In the genomic region with DNA sequence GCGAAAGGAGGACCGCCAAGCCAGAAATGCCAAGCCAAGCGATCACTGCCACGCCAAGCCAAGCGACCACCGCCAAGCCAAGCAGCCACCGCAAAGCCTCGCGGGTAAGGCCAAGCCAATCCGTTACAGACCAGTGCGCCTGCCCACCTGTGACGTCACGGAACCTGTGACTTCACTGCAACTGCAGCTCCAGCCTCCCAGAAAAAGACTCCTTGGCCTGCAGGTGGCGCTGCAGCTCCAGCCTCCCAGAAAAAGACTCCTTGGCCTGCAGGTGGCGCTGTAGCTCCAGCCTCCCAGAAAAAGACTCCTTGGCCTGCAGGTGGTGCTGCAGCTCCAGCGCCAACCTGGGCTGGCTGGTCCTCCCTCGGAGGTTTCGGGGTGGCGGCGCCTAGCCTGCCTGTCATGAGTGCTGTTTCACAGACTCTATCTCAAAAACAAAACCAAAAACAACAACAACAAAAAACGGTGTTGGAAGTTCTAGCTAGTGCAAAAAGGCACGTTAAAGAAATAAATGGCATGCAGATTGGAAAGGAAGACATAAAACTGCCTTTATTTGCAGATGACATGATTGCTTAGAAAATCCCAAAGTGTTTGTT, we compare ENCODE assay signal across 8 cellular contexts. TPM values are rescaled to one million over a fixed set of nuclear protein-coding genes. Genes with fewer than 3 reads are reported as not detected.
DNase-seq lines count a peak whose midpoint lies in the region; ATAC-seq and TF ChIP-seq lines count a peak whose summit lies in the region.
"Not testable (repeated sequence)": the region's sequence is repeated elsewhere in the genome, so short reads cannot be mapped to it uniquely, and the experiment has no call there.

No MANE protein-coding gene starts in this region.

- not testable (repeated sequence) for H3K9me3 ChIP-seq in uterus

- peak; percentile 93 to 98 (median 96) for TF ChIP-seq CTCF in uterus (IDR thresholded peaks at IDR 0.05)

- ATAC-seq in GM18861 (IDR thresholded peaks at IDR 0.05; ENCODE audit: unreplicated experiment) (peak; percentile 70), HG03196 (IDR thresholded peaks at IDR 0.05; ENCODE audit: unreplicated experiment) (peak; percentile 63)

- H3K27ac ChIP-seq in caudate nucleus (ENCODE audit: low read depth, low read length) (peak overlapping the region; percentile 24), uterus (peak overlapping the region in 1 of 2 donors; percentile 55)

- intact Hi-C loops in uterus (cut with DNase I; ENCODE audit: low total_unique reads), result not testable (repeated sequence)

- H3K4me3 ChIP-seq in skeletal muscle cell (ENCODE audit: low read depth, low read length) (peak overlapping the region; percentile 39), uterus (peak overlapping the region; percentile 27 to 30)

- DNase-seq in NCI-H748 (lab: John Stamatoyannopoulos, UW; ENCODE audit: unreplicated experiment), result peak; percentile 84
- peak; percentile 96 for DNase-seq in activated CD4-positive, alpha-beta T cell treated with anti-CD3 and anti-CD28 coated beads for 48 hours
- DNase-seq in caudate nucleus (lab: John Stamatoyannopoulos, UW), result peak; percentile 17 to 96 (median 82)
- DNase-seq in inferior parietal cortex (ENCODE audit: extremely low spot score), result peak; percentile 78
- peak; percentile 24 for DNase-seq in skeletal muscle cell (ENCODE audit: low read depth)
- DNase-seq in uterus, result peak; percentile 94 to 95

- peak; percentile 61 to 62 for TF ChIP-seq POLR2A in uterus (IDR thresholded peaks at IDR 0.05)

- not testable (repeated sequence) for H3K27me3 ChIP-seq in uterus

- H3K4me1 ChIP-seq in uterus, result not testable (repeated sequence)

- H3K36me3 ChIP-seq in uterus, result not testable (repeated sequence)

RNA-seq across cellular contexts. Expression of gene TBC1D28, which starts 18.6 kb away (rescaled TPM):
- total RNA-seq in uterus, result not detected

RNA-seq across cellular contexts. Expression of gene FOXO3B, which starts 56.5 kb away (rescaled TPM):
- 10 to 100 TPM in 2 of 4 donors, 1 to 10 TPM in 2; 1.5 to 17.6 (median 9.8) TPM for total RNA-seq in uterus

Comparison
In these comparisons a context has a peak if more than half of its experiments do, and no peak if none do; other contexts are left out.
1. DNase-seq: peak in every context shown above with its lines; median percentile 96 in activated CD4-positive, alpha-beta T cell treated with anti-CD3 and anti-CD28 coated beads for 48 hours; 94 in uterus; 84 in NCI-H748; 82 in caudate nucleus; 78 in inferior parietal cortex; 24 in skeletal muscle cell.